Comparison of ENCODE assay signal across 26 cellular contexts in genomic region chr2:15671842-15672815, GRCh38.
"Had no signal": no experiment of that assay in that cellular context is flagged by ENCODE, and none has a peak within 500 bp of the region (broad histone marks: within the 10 kb centered on the region; RNA-seq: fewer than 3 reads in every experiment).

No MANE protein-coding gene starts in this region.

- H3K27ac Mint-ChIP-seq: naive thymus-derived CD4-positive, alpha-beta T cell; natural killer cell; nephron progenitor cell; neural progenitor cell; stimulated activated effector memory CD8-positive, alpha-beta T cell treated with anti-CD3 and anti-CD28 coated beads, Interleukin-12 subunit alpha, Interleukin-12 subunit beta, amount 100 ng/mL, for 72 hours; stimulated activated naive B cell treated with anti-CD40 and anti-IgM and Interleukin-4, amounts not matched to agents 10 μg/mL and 1 μg/mL and 100 μg/mL, for 72 hours; stimulated activated naive CD8-positive, alpha-beta T cell treated with anti-CD3 and anti-CD28 coated beads, Interleukin-15, Interleukin-2, amounts not matched to agents 100 ng/mL and 50 ng/mL, for 24 hours; type B pancreatic cell had no signal

- H3K36me3 ChIP-seq: neural progenitor cell, pancreas, prostate gland, right lobe of liver, sigmoid colon, stomach, thoracic aorta, thyroid gland, tibial nerve, upper lobe of right lung, uterus had no signal

- DNase-seq: naive thymus-derived CD4-positive, alpha-beta T cell; natural killer cell; nephron progenitor cell; occipital lobe; pancreas; right cardiac atrium; right lobe of liver; sigmoid colon; small intestine; stimulated activated CD4-positive, alpha-beta T cell treated with anti-CD3 and anti-CD28 coated beads, Interleukin-15, amount 100 ng/mL, for 24 hours; stimulated activated CD4-positive, alpha-beta T cell treated with anti-CD3 and anti-CD28 coated beads, Interleukin-2, amount 100 ng/mL, for 24 hours; stimulated activated CD4-positive, alpha-beta T cell treated with anti-CD3 and anti-CD28 coated beads, Interleukin-2, amount 100 ng/mL, for 48 hours; stimulated activated CD4-positive, alpha-beta T cell treated with anti-CD3 and anti-CD28 coated beads, Interleukin-4, amount 100 ng/mL, for 24 hours; stimulated activated naive B cell treated with anti-CD40 and anti-IgM and Interleukin-4, amounts not matched to agents 10 μg/mL and 1 μg/mL and 100 μg/mL, for 72 hours; stimulated activated naive CD4-positive, alpha-beta T cell treated with Interleukin-2 at 50 U/mL for 16 hours; stomach; thyroid gland; upper lobe of right lung; uterus had no signal

- H3K9ac ChIP-seq: neural progenitor cell had no signal

- H3K9me3 Mint-ChIP-seq: naive thymus-derived CD4-positive, alpha-beta T cell; natural killer cell; stimulated activated effector memory CD8-positive, alpha-beta T cell treated with anti-CD3 and anti-CD28 coated beads, Interleukin-12 subunit alpha, Interleukin-12 subunit beta, amount 100 ng/mL, for 72 hours; stimulated activated naive B cell treated with anti-CD40 and anti-IgM and Interleukin-4, amounts not matched to agents 10 μg/mL and 1 μg/mL and 100 μg/mL, for 72 hours; stimulated activated naive CD8-positive, alpha-beta T cell treated with anti-CD3 and anti-CD28 coated beads, Interleukin-15, Interleukin-2, amounts not matched to agents 100 ng/mL and 50 ng/mL, for 24 hours had no signal

- H3K27me3 Mint-ChIP-seq: stimulated activated naive CD8-positive, alpha-beta T cell treated with anti-CD3 and anti-CD28 coated beads, Interleukin-15, Interleukin-2, amounts not matched to agents 100 ng/mL and 50 ng/mL, for 24 hours had no signal

- H2AFZ ChIP-seq: neural progenitor cell had no signal

- H3K4me1 Mint-ChIP-seq: naive thymus-derived CD4-positive, alpha-beta T cell; natural killer cell; stimulated activated effector memory CD8-positive, alpha-beta T cell treated with anti-CD3 and anti-CD28 coated beads, Interleukin-12 subunit alpha, Interleukin-12 subunit beta, amount 100 ng/mL, for 72 hours; stimulated activated naive B cell treated with anti-CD40 and anti-IgM and Interleukin-4, amounts not matched to agents 10 μg/mL and 1 μg/mL and 100 μg/mL, for 72 hours had no signal

- H3K4me3 ChIP-seq: neural progenitor cell, pancreas, prostate gland, right lobe of liver, sigmoid colon, stomach, thoracic aorta, thyroid gland, tibial nerve, upper lobe of right lung, uterus had no signal

- H3K27ac ChIP-seq: neural progenitor cell, pancreas, prostate gland, right lobe of liver, sigmoid colon, stomach, thoracic aorta, tibial nerve, upper lobe of right lung, uterus had no signal

- H3K36me3 Mint-ChIP-seq: natural killer cell; neural progenitor cell; stimulated activated effector memory CD8-positive, alpha-beta T cell treated with anti-CD3 and anti-CD28 coated beads, Interleukin-12 subunit alpha, Interleukin-12 subunit beta, amount 100 ng/mL, for 72 hours; stimulated activated naive B cell treated with anti-CD40 and anti-IgM and Interleukin-4, amounts not matched to agents 10 μg/mL and 1 μg/mL and 100 μg/mL, for 72 hours; type B pancreatic cell had no signal

- H3K4me3 Mint-ChIP-seq: naive thymus-derived CD4-positive, alpha-beta T cell; natural killer cell; nephron progenitor cell; neural progenitor cell; stimulated activated effector memory CD8-positive, alpha-beta T cell treated with anti-CD3 and anti-CD28 coated beads, Interleukin-12 subunit alpha, Interleukin-12 subunit beta, amount 100 ng/mL, for 72 hours; stimulated activated naive B cell treated with anti-CD40 and anti-IgM and Interleukin-4, amounts not matched to agents 10 μg/mL and 1 μg/mL and 100 μg/mL, for 72 hours; stimulated activated naive CD8-positive, alpha-beta T cell treated with anti-CD3 and anti-CD28 coated beads, Interleukin-15, Interleukin-2, amounts not matched to agents 100 ng/mL and 50 ng/mL, for 24 hours; type B pancreatic cell had no signal

- H3K27me3 ChIP-seq: neural progenitor cell, pancreas, right lobe of liver, sigmoid colon, thyroid gland, tibial nerve, upper lobe of right lung, uterus had no signal

- H3K4me2 ChIP-seq: neural progenitor cell had no signal

- H3K9me3 ChIP-seq: pancreas, prostate gland, right lobe of liver, sigmoid colon, stomach, thoracic aorta, thyroid gland, tibial nerve, upper lobe of right lung, uterus had no signal

- H3K4me1 ChIP-seq: pancreas, prostate gland, upper lobe of right lung, uterus had no signal

- ATAC-seq: naive thymus-derived CD4-positive, alpha-beta T cell; natural killer cell; pancreas; right cardiac atrium; right lobe of liver; stimulated activated effector memory CD8-positive, alpha-beta T cell treated with anti-CD3 and anti-CD28 coated beads, Interleukin-12 subunit alpha, Interleukin-12 subunit beta, amount 100 ng/mL, for 72 hours; stimulated activated naive B cell treated with anti-CD40 and anti-IgM and Interleukin-4, amounts not matched to agents 10 μg/mL and 1 μg/mL and 100 μg/mL, for 72 hours; upper lobe of right lung had no signal
